ENCODE assay signal across 1 cellular context in genomic region chr1:177246710-177247588, GRCh38.
TF ChIP-seq lines count a peak whose summit lies in the region.

No MANE protein-coding gene starts in this region.

TF ChIP-seq in SK-N-SH, 30 proteins besides CTCF, POLR2A, EP300 and RAD21 (continued from another document):
- no peak for TF ChIP-seq REST (IDR thresholded peaks at IDR 0.05; ENCODE audit: low read depth, low read length)
- no peak for TF ChIP-seq MXI1 (IDR thresholded peaks at IDR 0.05; ENCODE audit: low read depth, low read length)
